In genomic region chr15:93317772-93318171, GRCh38 we compare ENCODE assay signal across 21 cellular contexts.
"Had no signal": no experiment of that assay in that cellular context is flagged by ENCODE, and none has a peak within 500 bp of the region (broad histone marks: within the 10 kb centered on the region; RNA-seq: fewer than 3 reads in every experiment).

No MANE protein-coding gene starts in this region.

- H3K4me3 ChIP-seq: colonic mucosa, gastroesophageal sphincter, heart left ventricle, hepatocyte, left lung, lower lobe of right lung had no signal

- H3K79me2 ChIP-seq: hepatocyte had no signal

- H3K4me1 ChIP-seq: colonic mucosa, foreskin keratinocyte, left lung, lower lobe of right lung had no signal

- H3K36me3 ChIP-seq: colonic mucosa, gastroesophageal sphincter, heart left ventricle, left lung, lower lobe of right lung had no signal

- DNase-seq: cerebellar nuclear complex; colonic mucosa; cortex of kidney; effector CD8-positive, alpha-beta T cell; effector memory CD8-positive, alpha-beta T cell; endodermal cell; erythroblast; foreskin keratinocyte; heart left ventricle; hypothalamus; immature natural killer cell; left cardiac atrium; left lung; left ventricle myocardium superior; lower lobe of right lung; mesenchymal stem cell; midbrain had no signal

- H3K9me3 ChIP-seq: colonic mucosa, gastroesophageal sphincter, heart left ventricle, left lung, lower lobe of right lung had no signal

- H3K9me3 Mint-ChIP-seq: dendritic cell treated with granulocyte-macrophage colony-stimulating factor and Interleukin-4, amounts not matched to agents 40 ng/mL and 50 ng/mL, for 4 days; effector memory CD8-positive, alpha-beta T cell; immature natural killer cell had no signal

- H3K27ac Mint-ChIP-seq: dendritic cell treated with granulocyte-macrophage colony-stimulating factor and Interleukin-4, amounts not matched to agents 40 ng/mL and 50 ng/mL, for 4 days; effector memory CD8-positive, alpha-beta T cell; endodermal cell; immature natural killer cell had no signal

- H3K4me2 ChIP-seq: hepatocyte had no signal

- H3K27ac ChIP-seq: colonic mucosa, epithelial cell of prostate, foreskin keratinocyte, gastroesophageal sphincter, heart left ventricle, hepatocyte, left lung, lower lobe of right lung had no signal

- H3K4me1 Mint-ChIP-seq: immature natural killer cell had no signal

- H3K4me3 Mint-ChIP-seq: dendritic cell treated with granulocyte-macrophage colony-stimulating factor and Interleukin-4, amounts not matched to agents 40 ng/mL and 50 ng/mL, for 4 days; effector memory CD8-positive, alpha-beta T cell; endodermal cell; immature natural killer cell had no signal

- H3K36me3 Mint-ChIP-seq: immature natural killer cell had no signal

- H3K27me3 ChIP-seq: colonic mucosa, foreskin keratinocyte, gastroesophageal sphincter, heart left ventricle, hepatocyte, left lung had no signal

- H2AFZ ChIP-seq: hepatocyte had no signal
